2 cellular contexts compared by ENCODE assay signal in genomic region chr19:44303305-44303704, GRCh38.
TF ChIP-seq lines count a peak whose summit lies in the region.

No MANE protein-coding gene starts in this region.

TF ChIP-seq in GM12878, 131 proteins besides CTCF, POLR2A, EP300 and RAD21:
- TF ChIP-seq SMC3 (IDR thresholded peaks at IDR 0.05; ENCODE audit: borderline replicate concordance, low read length) (no peak), MXI1 (IDR thresholded peaks at IDR 0.05; ENCODE audit: low read depth, low read length) (no peak), BRCA1 (IDR thresholded peaks at IDR 0.05; ENCODE audit: low read depth, low read length) (no peak), GATAD2B (conservative IDR thresholded peaks at IDR 0.05; ENCODE audit: low read depth) (no peak), SIN3A (IDR thresholded peaks at IDR 0.05; ENCODE audit: low read depth, low read length) (no peak), ESRRA (IDR thresholded peaks at IDR 0.05; ENCODE audit: low read length) (no peak), BHLHE40 (IDR thresholded peaks at IDR 0.05; ENCODE audit: borderline replicate concordance in 1 of 2, low read depth in 2 of 2, low read length in 1 of 2) (no peak), NKRF (conservative IDR thresholded peaks at IDR 0.05) (no peak), SUPT20H (IDR thresholded peaks at IDR 0.05; ENCODE audit: borderline replicate concordance, control insufficient read depth, low read depth, low read length) (no peak), EZH2 (IDR thresholded peaks at IDR 0.05; ENCODE audit: borderline replicate concordance, control insufficient read depth, low read depth, low read length) (no peak), DPF2 (IDR thresholded peaks at IDR 0.05) (no peak), CREB1 (IDR thresholded peaks at IDR 0.05; ENCODE audit: low read depth) (no peak)
- TF ChIP-seq, protein P1, sequence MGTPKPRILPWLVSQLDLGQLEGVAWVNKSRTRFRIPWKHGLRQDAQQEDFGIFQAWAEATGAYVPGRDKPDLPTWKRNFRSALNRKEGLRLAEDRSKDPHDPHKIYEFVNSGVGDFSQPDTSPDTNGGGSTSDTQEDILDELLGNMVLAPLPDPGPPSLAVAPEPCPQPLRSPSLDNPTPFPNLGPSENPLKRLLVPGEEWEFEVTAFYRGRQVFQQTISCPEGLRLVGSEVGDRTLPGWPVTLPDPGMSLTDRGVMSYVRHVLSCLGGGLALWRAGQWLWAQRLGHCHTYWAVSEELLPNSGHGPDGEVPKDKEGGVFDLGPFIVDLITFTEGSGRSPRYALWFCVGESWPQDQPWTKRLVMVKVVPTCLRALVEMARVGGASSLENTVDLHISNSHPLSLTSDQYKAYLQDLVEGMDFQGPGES (IDR thresholded peaks at IDR 0.05) = no peak

TF ChIP-seq in neural cell, 6 proteins besides CTCF, POLR2A, EP300 and RAD21:
- TF ChIP-seq EZH2 (IDR thresholded peaks at IDR 0.05; ENCODE audit: borderline replicate concordance, insufficient read depth, low read length, poor library complexity, severe bottlenecking) = no peak
- TF ChIP-seq MXI1 (conservative IDR thresholded peaks at IDR 0.05; ENCODE audit: poor library complexity, severe bottlenecking) = no peak
- TF ChIP-seq POLR2AphosphoS5 (IDR thresholded peaks at IDR 0.05) = no peak
- TF ChIP-seq REST (IDR thresholded peaks at IDR 0.05; ENCODE audit: borderline replicate concordance) = no peak
- no peak for TF ChIP-seq TAF1 (IDR thresholded peaks at IDR 0.05; ENCODE audit: low read depth)
- TF ChIP-seq SMC3 (conservative IDR thresholded peaks at IDR 0.05; ENCODE audit: poor library complexity) = no peak
